In genomic region chr10:123958221-123958620, GRCh38 we compare ENCODE assay signal across 18 cellular contexts.
"Had no signal": no experiment of that assay in that cellular context is flagged by ENCODE, and none has a peak within 500 bp of the region (broad histone marks: within the 10 kb centered on the region; RNA-seq: fewer than 3 reads in every experiment).

No MANE protein-coding gene starts in this region.

- H3K9me3 ChIP-seq: gastrocnemius medialis, right lobe of liver, vagina had no signal

- H3K27ac Mint-ChIP-seq: naive thymus-derived CD4-positive, alpha-beta T cell; nephron progenitor cell; type B pancreatic cell had no signal

- H3K9me3 Mint-ChIP-seq: type B pancreatic cell had no signal

- H3K4me1 ChIP-seq: gastrocnemius medialis, right lobe of liver, spleen had no signal

- H3K4me3 Mint-ChIP-seq: naive thymus-derived CD4-positive, alpha-beta T cell; nephron progenitor cell; type B pancreatic cell had no signal

- H3K4me1 Mint-ChIP-seq: naive thymus-derived CD4-positive, alpha-beta T cell had no signal

- H3K36me3 ChIP-seq: gastrocnemius medialis, right lobe of liver, spleen, stomach, vagina had no signal

- H3K36me3 Mint-ChIP-seq: naive thymus-derived CD4-positive, alpha-beta T cell; type B pancreatic cell had no signal

- H3K27me3 ChIP-seq: hepatocyte, right lobe of liver, vagina had no signal

- H3K27ac ChIP-seq: coronary artery, gastrocnemius medialis, hepatocyte, right lobe of liver, spleen, vagina had no signal

- H3K4me3 ChIP-seq: coronary artery, gastrocnemius medialis, hepatocyte, right lobe of liver, spleen, stomach, vagina had no signal

- DNase-seq: central memory CD4-positive, alpha-beta T cell; effector CD4-positive, alpha-beta T cell; gastrocnemius medialis; kidney glomerular epithelial cell; naive thymus-derived CD4-positive, alpha-beta T cell; nephron progenitor cell; posterior cingulate gyrus; right lobe of liver; spleen; stimulated activated CD4-positive, alpha-beta T cell treated with anti-CD3 and anti-CD28 coated beads, Interleukin-15, amount 100 ng/mL, for 24 hours; stimulated activated CD4-positive, alpha-beta T cell treated with anti-CD3 and anti-CD28 coated beads, Interleukin-1b, Interleukin-23, amount 100 ng/mL, for 48 hours; stimulated activated CD4-positive, alpha-beta T cell treated with anti-CD3 and anti-CD28 coated beads, Interleukin-4, amount 100 ng/mL, for 4 hours; stimulated activated naive CD4-positive, alpha-beta T cell; stomach had no signal

- ATAC-seq: gastrocnemius medialis; naive thymus-derived CD4-positive, alpha-beta T cell; right lobe of liver had no signal
